39 cellular contexts compared by ENCODE assay signal in the genomic region with DNA sequence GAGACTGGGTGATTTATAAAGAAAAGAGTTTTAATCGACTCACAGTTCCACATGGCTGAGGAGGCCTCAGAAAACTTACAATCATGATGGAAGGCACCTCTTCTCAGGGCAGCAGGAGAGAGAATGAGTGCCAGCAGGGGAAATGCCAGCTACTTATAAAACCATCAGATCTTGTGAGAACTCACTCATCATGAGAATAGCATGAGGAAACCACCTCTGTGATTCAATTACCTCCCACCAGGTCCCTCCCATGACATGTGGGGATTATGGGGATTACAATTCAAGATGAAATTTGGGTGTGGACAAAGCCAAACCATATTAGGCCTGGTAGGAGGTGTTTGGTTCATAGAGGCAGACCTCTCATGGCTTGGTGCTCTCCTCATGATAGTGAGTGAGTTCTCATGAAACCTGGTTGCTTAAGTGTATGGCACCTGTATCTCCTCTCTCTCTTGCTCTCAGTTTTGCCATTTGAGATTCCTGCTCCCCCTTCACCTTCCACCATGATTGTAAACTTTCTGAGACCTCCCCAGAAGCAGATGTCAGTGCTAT. TPM values are rescaled to one million over a fixed set of nuclear protein-coding genes. Genes with fewer than 3 reads are reported as not detected.
"Had no signal": no experiment of that assay in that cellular context is flagged by ENCODE, and none has a peak within 500 bp of the region (broad histone marks: within the 10 kb centered on the region; RNA-seq: fewer than 3 reads in every experiment).

No MANE protein-coding gene starts in this region.

- H3K9me3 Mint-ChIP-seq: activated CD4-positive, alpha-beta memory T cell treated with anti-CD3 and anti-CD28 coated beads, Interleukin-2, amount 10 ng/mL, durations not matched to agents 7 days and 5 days; activated CD4-positive, alpha-beta T cell treated with anti-CD3 and anti-CD28 coated beads, Interleukin-2, amount 10 ng/mL, durations not matched to agents 7 days and 5 days; activated naive CD4-positive, alpha-beta T cell treated with anti-CD3 and anti-CD28 coated beads, Interleukin-2, amount 10 ng/mL, durations not matched to agents 7 days and 5 days had no signal

- H3K36me3 Mint-ChIP-seq: activated CD8-positive, alpha-beta memory T cell treated with anti-CD3 and anti-CD28 coated beads, Interleukin-2, amount 10 ng/mL, durations not matched to agents 7 days and 5 days; activated naive CD4-positive, alpha-beta T cell treated with anti-CD3 and anti-CD28 coated beads, Interleukin-2, amount 10 ng/mL, durations not matched to agents 7 days and 5 days; activated naive CD4-positive, alpha-beta T cell treated with anti-CD3 and anti-CD28 coated beads, Interleukin-2, amount 50 U/mL, for 24 hours; activated naive CD8-positive, alpha-beta T cell treated with anti-CD3 and anti-CD28 coated beads, Interleukin-2, amount 10 ng/mL, durations not matched to agents 7 days and 5 days; brain had no signal

- H3K4me1 ChIP-seq: ascending aorta had no signal

- ATAC-seq: activated CD4-positive, alpha-beta T cell treated with anti-CD3 and anti-CD28 coated beads for 36 hours; activated CD4-positive, CD25-positive, alpha-beta regulatory T cell treated with anti-CD3 and anti-CD28 coated beads, Interleukin-2, amount 50 U/mL, for 24 hours; activated CD8-positive, alpha-beta memory T cell treated with anti-CD3 and anti-CD28 coated beads, Interleukin-2, amount 10 ng/mL, durations not matched to agents 7 days and 5 days; activated CD8-positive, alpha-beta T cell treated with anti-CD3 and anti-CD28 coated beads, Interleukin-2, amount 10 ng/mL, durations not matched to agents 7 days and 5 days; activated naive CD8-positive, alpha-beta T cell treated with anti-CD3 and anti-CD28 coated beads, Interleukin-2, amount 50 U/mL, for 24 hours; T-helper 17 cell had no signal

- H3K27me3 Mint-ChIP-seq: activated naive CD4-positive, alpha-beta T cell treated with anti-CD3 and anti-CD28 coated beads, Interleukin-2, amount 10 ng/mL, durations not matched to agents 7 days and 5 days; activated naive CD4-positive, alpha-beta T cell treated with anti-CD3 and anti-CD28 coated beads, Interleukin-2, amount 50 U/mL, for 24 hours; activated naive CD8-positive, alpha-beta T cell treated with anti-CD3 and anti-CD28 coated beads, Interleukin-2, amount 50 U/mL, for 24 hours; activated T-cell treated with anti-CD3 and anti-CD28 coated beads, Interleukin-2, amount 50 U/mL, for 24 hours; brain; central memory CD8-positive, alpha-beta T cell; T-helper 17 cell had no signal

- H3K27me3 ChIP-seq: ascending aorta, cardiac muscle cell had no signal

- H3K4me3 Mint-ChIP-seq: activated CD4-positive, alpha-beta memory T cell treated with anti-CD3 and anti-CD28 coated beads, Interleukin-2, amount 10 ng/mL, durations not matched to agents 7 days and 5 days; activated CD4-positive, alpha-beta T cell treated with anti-CD3 and anti-CD28 coated beads for 36 hours; activated CD4-positive, alpha-beta T cell treated with anti-CD3 and anti-CD28 coated beads, Interleukin-2, amount 10 ng/mL, durations not matched to agents 7 days and 5 days; activated CD8-positive, alpha-beta memory T cell treated with anti-CD3 and anti-CD28 coated beads, Interleukin-2, amount 10 ng/mL, durations not matched to agents 7 days and 5 days; activated CD8-positive, alpha-beta T cell treated with anti-CD3 and anti-CD28 coated beads, Interleukin-2, amount 10 ng/mL, durations not matched to agents 7 days and 5 days; activated naive CD4-positive, alpha-beta T cell treated with anti-CD3 and anti-CD28 coated beads, Interleukin-2, amount 10 ng/mL, durations not matched to agents 7 days and 5 days; activated naive CD4-positive, alpha-beta T cell treated with anti-CD3 and anti-CD28 coated beads, Interleukin-2, amount 50 U/mL, for 24 hours; activated naive CD8-positive, alpha-beta T cell; activated naive CD8-positive, alpha-beta T cell treated with anti-CD3 and anti-CD28 coated beads, Interleukin-2, amount 10 ng/mL, durations not matched to agents 7 days and 5 days; activated naive CD8-positive, alpha-beta T cell treated with anti-CD3 and anti-CD28 coated beads, Interleukin-2, amount 50 U/mL, for 24 hours; activated T-cell treated with anti-CD3 and anti-CD28 coated beads, Interleukin-2, amount 50 U/mL, for 24 hours; brain; central memory CD8-positive, alpha-beta T cell; T-helper 17 cell had no signal

- H3K4me1 Mint-ChIP-seq: activated CD4-positive, alpha-beta memory T cell treated with anti-CD3 and anti-CD28 coated beads, Interleukin-2, amount 10 ng/mL, durations not matched to agents 7 days and 5 days; activated CD4-positive, alpha-beta T cell treated with anti-CD3 and anti-CD28 coated beads for 36 hours; activated CD4-positive, alpha-beta T cell treated with anti-CD3 and anti-CD28 coated beads, Interleukin-2, amount 10 ng/mL, durations not matched to agents 7 days and 5 days; activated CD8-positive, alpha-beta memory T cell treated with anti-CD3 and anti-CD28 coated beads, Interleukin-2, amount 10 ng/mL, durations not matched to agents 7 days and 5 days; activated naive CD4-positive, alpha-beta T cell treated with anti-CD3 and anti-CD28 coated beads, Interleukin-2, amount 10 ng/mL, durations not matched to agents 7 days and 5 days; activated naive CD4-positive, alpha-beta T cell treated with anti-CD3 and anti-CD28 coated beads, Interleukin-2, amount 50 U/mL, for 24 hours; activated naive CD8-positive, alpha-beta T cell treated with anti-CD3 and anti-CD28 coated beads, Interleukin-2, amount 10 ng/mL, durations not matched to agents 7 days and 5 days; activated naive CD8-positive, alpha-beta T cell treated with anti-CD3 and anti-CD28 coated beads, Interleukin-2, amount 50 U/mL, for 24 hours; brain; central memory CD8-positive, alpha-beta T cell; T-helper 17 cell had no signal

- H3K27ac ChIP-seq: ascending aorta, cardiac muscle cell, VCaP had no signal

- H3K36me3 ChIP-seq: ascending aorta, cardiac muscle cell had no signal

- H3K4me3 ChIP-seq: ascending aorta, cardiac muscle cell had no signal

- H3K27ac Mint-ChIP-seq: activated CD4-positive, alpha-beta memory T cell treated with anti-CD3 and anti-CD28 coated beads, Interleukin-2, amount 10 ng/mL, durations not matched to agents 7 days and 5 days; activated CD4-positive, alpha-beta T cell treated with anti-CD3 and anti-CD28 coated beads for 36 hours; activated CD4-positive, alpha-beta T cell treated with anti-CD3 and anti-CD28 coated beads, Interleukin-2, amount 10 ng/mL, durations not matched to agents 7 days and 5 days; activated CD8-positive, alpha-beta memory T cell treated with anti-CD3 and anti-CD28 coated beads, Interleukin-2, amount 10 ng/mL, durations not matched to agents 7 days and 5 days; activated CD8-positive, alpha-beta T cell treated with anti-CD3 and anti-CD28 coated beads, Interleukin-2, amount 10 ng/mL, durations not matched to agents 7 days and 5 days; activated naive CD4-positive, alpha-beta T cell treated with anti-CD3 and anti-CD28 coated beads, Interleukin-2, amount 10 ng/mL, durations not matched to agents 7 days and 5 days; activated naive CD4-positive, alpha-beta T cell treated with anti-CD3 and anti-CD28 coated beads, Interleukin-2, amount 50 U/mL, for 24 hours; activated naive CD8-positive, alpha-beta T cell; activated naive CD8-positive, alpha-beta T cell treated with anti-CD3 and anti-CD28 coated beads, Interleukin-2, amount 10 ng/mL, durations not matched to agents 7 days and 5 days; activated naive CD8-positive, alpha-beta T cell treated with anti-CD3 and anti-CD28 coated beads, Interleukin-2, amount 50 U/mL, for 24 hours; activated T-cell treated with anti-CD3 and anti-CD28 coated beads, Interleukin-2, amount 50 U/mL, for 24 hours; activated T-helper 2 cell treated with anti-CD3 and anti-CD28 coated beads, Interferon-gamma antibody, Interleukin-2, Interleukin-4, amounts not matched to agents 10 μg/mL and 5 μg/mL and 100 μg/mL, durations not matched to agents 14 hours and 24 hours and 36 hours; brain; T-helper 17 cell had no signal

- DNase-seq: activated CD4-positive, alpha-beta memory T cell treated with anti-CD3 and anti-CD28 coated beads, Interleukin-2, amount 10 ng/mL, durations not matched to agents 7 days and 5 days; activated CD4-positive, alpha-beta T cell treated with anti-CD3 and anti-CD28 coated beads for 1 hour; activated CD4-positive, alpha-beta T cell treated with anti-CD3 and anti-CD28 coated beads for 36 hours; activated CD4-positive, alpha-beta T cell treated with anti-CD3 and anti-CD28 coated beads for 48 hours; activated CD4-positive, alpha-beta T cell treated with anti-CD3 and anti-CD28 coated beads, Interleukin-2, amount 10 ng/mL, durations not matched to agents 7 days and 5 days; activated CD4-positive, alpha-beta T cell treated with anti-CD3 and anti-CD28 coated beads, Interleukin-2, amount 50 U/mL, for 48 hours; activated CD4-positive, CD25-positive, alpha-beta regulatory T cell; activated CD8-positive, alpha-beta memory T cell treated with anti-CD3 and anti-CD28 coated beads for 24 hours; activated CD8-positive, alpha-beta memory T cell treated with anti-CD3 and anti-CD28 coated beads, Interleukin-2, amount 10 ng/mL, durations not matched to agents 7 days and 5 days; activated CD8-positive, alpha-beta memory T cell treated with anti-CD3 and anti-CD28 coated beads, Interleukin-2, amount 50 U/mL, for 48 hours; activated CD8-positive, alpha-beta T cell treated with anti-CD3 and anti-CD28 coated beads, Interleukin-2, amount 10 ng/mL, durations not matched to agents 7 days and 5 days; activated effector memory CD4-positive, alpha-beta T cell treated with Interleukin-2 at 50 U/mL for 16 hours; activated gamma-delta T cell; activated naive CD4-positive, alpha-beta T cell treated with anti-CD3 and anti-CD28 coated beads, Interleukin-2, amount 10 ng/mL, durations not matched to agents 7 days and 5 days; activated naive CD4-positive, alpha-beta T cell treated with Interleukin-2 at 50 U/mL for 16 hours; activated naive CD8-positive, alpha-beta T cell treated with anti-CD3 and anti-CD28 coated beads, Interleukin-2, amount 10 ng/mL, durations not matched to agents 7 days and 5 days; activated naive CD8-positive, alpha-beta T cell treated with anti-CD3 and anti-CD28 coated beads, Interleukin-2, amount 50 U/mL, for 24 hours; activated T-cell treated with anti-CD3 and anti-CD28 coated beads, Interleukin-2, amount 50 U/mL, for 24 hours; activated T-cell treated with anti-CD3 and anti-CD28 coated beads, Interleukin-2, amount 50 U/mL, for 48 hours; amygdala; anterior cingulate cortex; caudate nucleus; cerebellar nuclear complex; T-helper 17 cell; T-helper 9 cell had no signal

- FAIRE-seq: bronchial epithelial cell, TTC549 had no signal

RNA-seq across cellular contexts. Expression of gene GAPT, which starts 39.8 kb away (rescaled TPM):
- total RNA-seq: activated CD4-positive, alpha-beta memory T cell treated with anti-CD3 and anti-CD28 coated beads, Interleukin-2, amount 10 ng/mL, durations not matched to agents 7 days and 5 days; activated CD4-positive, alpha-beta T cell treated with anti-CD3 and anti-CD28 coated beads for 36 hours; activated CD4-positive, alpha-beta T cell treated with anti-CD3 and anti-CD28 coated beads, Interleukin-2, amount 10 ng/mL, durations not matched to agents 7 days and 5 days; activated CD8-positive, alpha-beta memory T cell treated with anti-CD3 and anti-CD28 coated beads, Interleukin-2, amount 10 ng/mL, durations not matched to agents 7 days and 5 days; activated CD8-positive, alpha-beta T cell treated with anti-CD3 and anti-CD28 coated beads, Interleukin-2, amount 10 ng/mL, durations not matched to agents 7 days and 5 days; activated T-helper 2 cell treated with anti-CD3 and anti-CD28 coated beads, Interferon-gamma antibody, Interleukin-2, Interleukin-4, amounts not matched to agents 10 μg/mL and 5 μg/mL and 100 μg/mL, durations not matched to agents 14 hours and 24 hours and 36 hours; ascending aorta; bronchial epithelial cell; cardiac muscle cell; chondrocyte; T-helper 1 cell treated with Interleukin-12 subunit alpha and Interleukin-12 subunit beta and Interleukin-4 antibody, amounts not matched to agents 30 ng/mL and 1 ng/mL, for 36 hours; T-helper 2 cell treated with Interferon-gamma antibody and Interleukin-4, amounts not matched to agents 100 ng/mL and 5 ng/mL, for 36 hours had no signal
- polyA plus RNA-seq: cardiac muscle cell had no signal

RNA-seq across cellular contexts. Expression of gene RAB3C, which starts 51.9 kb away (rescaled TPM):
- total RNA-seq: activated CD4-positive, alpha-beta memory T cell treated with anti-CD3 and anti-CD28 coated beads, Interleukin-2, amount 10 ng/mL, durations not matched to agents 7 days and 5 days; activated CD4-positive, alpha-beta T cell treated with anti-CD3 and anti-CD28 coated beads for 36 hours; activated CD4-positive, alpha-beta T cell treated with anti-CD3 and anti-CD28 coated beads, Interleukin-2, amount 10 ng/mL, durations not matched to agents 7 days and 5 days; activated CD8-positive, alpha-beta memory T cell treated with anti-CD3 and anti-CD28 coated beads, Interleukin-2, amount 10 ng/mL, durations not matched to agents 7 days and 5 days; activated CD8-positive, alpha-beta T cell treated with anti-CD3 and anti-CD28 coated beads, Interleukin-2, amount 10 ng/mL, durations not matched to agents 7 days and 5 days; activated naive CD8-positive, alpha-beta T cell treated with anti-CD3 and anti-CD28 coated beads, Interleukin-2, amount 10 ng/mL, durations not matched to agents 7 days and 5 days; activated T-helper 2 cell treated with anti-CD3 and anti-CD28 coated beads, Interferon-gamma antibody, Interleukin-2, Interleukin-4, amounts not matched to agents 10 μg/mL and 5 μg/mL and 100 μg/mL, durations not matched to agents 14 hours and 24 hours and 36 hours; bronchial epithelial cell; chondrocyte; T-helper 1 cell treated with Interleukin-12 subunit alpha and Interleukin-12 subunit beta and Interleukin-4 antibody, amounts not matched to agents 30 ng/mL and 1 ng/mL, for 36 hours; T-helper 2 cell treated with Interferon-gamma antibody and Interleukin-4, amounts not matched to agents 100 ng/mL and 5 ng/mL, for 36 hours had no signal
